ENCODE assay signal across 1 cellular context in genomic region chr2:119759451-119760236, GRCh38.
A peak's percentile ranks its signal among the peaks of the same experiment; 100 is the strongest.
TF ChIP-seq lines count a peak whose summit lies in the region.

TSS of gene PTPN4 (plus strand) at chr2:119759922. CDS start at chr2:119809854, 49,932 bp downstream.

TF ChIP-seq in GM12878, 131 proteins besides CTCF, POLR2A, EP300 and RAD21 (continued from another document):
- TF ChIP-seq NFYA (IDR thresholded peaks at IDR 0.05; ENCODE audit: borderline replicate concordance, low read depth, low read length): no peak
- TF ChIP-seq SMARCA5 (IDR thresholded peaks at IDR 0.05): 0 out of 2 replicates have a peak, but pooled peaks have one; percentile 43
- peak; percentile 22; the same call in 1 of the 2 replicates for TF ChIP-seq NR2C1 (IDR thresholded peaks at IDR 0.05)
- no peak for TF ChIP-seq SKIL (IDR thresholded peaks at IDR 0.05; ENCODE audit: low read depth, poor library complexity, severe bottlenecking)
- TF ChIP-seq MYC (IDR thresholded peaks at IDR 0.05; ENCODE audit: insufficient read depth, insufficient read length, insufficient replicate concordance, low read length, severe bottlenecking): no peak
TF ChIP-seq in GM12878: peak in this region for 64.
